ENCODE assay signal across 18 cellular contexts in genomic region chr5:8683528-8683927, GRCh38.
DNase-seq lines count a peak whose midpoint lies in the region; ATAC-seq lines count a peak whose summit lies in the region.
"Had no signal": no experiment of that assay in that cellular context is flagged by ENCODE, and none has a peak within 500 bp of the region (broad histone marks: within the 10 kb centered on the region; RNA-seq: fewer than 3 reads in every experiment).

No MANE protein-coding gene starts in this region.

- intact Hi-C loops in right cardiac atrium (cut with DNase I), result no loop called here

- H3K4me1 ChIP-seq in right cardiac atrium (ENCODE audit: control insufficient read depth, insufficient read depth, low read length), result no peaks in the 10 kb centered on the region
- H3K4me1 ChIP-seq: esophagus squamous epithelium had no signal

- no peak for ATAC-seq in right cardiac atrium
- ATAC-seq: GM23338, left ventricle myocardium superior, SK-N-SH treated with all-trans-retinoic acid at 6 μM for 48 hours had no signal

- H3K4me3 ChIP-seq in right cardiac atrium (ENCODE audit: low read length), result no peak overlapping the region
- H3K4me3 ChIP-seq: esophagus squamous epithelium, GM23338 had no signal

- no peaks in the 10 kb centered on the region for H3K9me3 ChIP-seq in right cardiac atrium (ENCODE audit: control insufficient read depth, low read length)
- H3K9me3 ChIP-seq: esophagus squamous epithelium, neutrophil had no signal

- no peaks in the 10 kb centered on the region for H3K27me3 ChIP-seq in right cardiac atrium (ENCODE audit: control insufficient read depth, insufficient read depth)
- H3K27me3 ChIP-seq: esophagus squamous epithelium, neutrophil had no signal

- peak; percentile 93 for DNase-seq in DMS 273 (lab: John Stamatoyannopoulos, UW; ENCODE audit: unreplicated experiment)
- peak; percentile 82 for DNase-seq in NCI-H1105 treated with DMSO at 0.1 percent for 48 hours (lab: John Stamatoyannopoulos, UW)
- peak; percentile 62 for DNase-seq in NCI-H345 (lab: John Stamatoyannopoulos, UW)
- peak; percentile 15 for DNase-seq in amniotic epithelial cell (ENCODE audit: low read depth)
- DNase-seq in right cardiac atrium, result no peak
- DNase-seq in NCI-H446 treated with DMSO at 0.1 percent for 48 hours (lab: John Stamatoyannopoulos, UW), result no peak
- no peak for DNase-seq in activated CD8-positive, alpha-beta memory T cell treated with anti-CD3 and anti-CD28 coated beads for 24 hours
- DNase-seq in AML-193 (lab: John Stamatoyannopoulos, UW), result no peak
- DNase-seq: ACHN; activated CD4-positive, CD25-positive, alpha-beta regulatory T cell treated with anti-CD3 and anti-CD28 coated beads, Interleukin-2, amount 50 U/mL, for 72 hours; CD4-positive, alpha-beta T cell; effector memory CD4-positive, alpha-beta T cell; esophagus squamous epithelium; KBM-7; left ventricle myocardium superior had no signal

- H3K27ac ChIP-seq in right cardiac atrium (ENCODE audit: low read length), result no peak overlapping the region
- H3K27ac ChIP-seq: esophagus squamous epithelium, neutrophil had no signal

- 72% methylated on average over 2 of the region's 2 CpGs for WGBS in right cardiac atrium

Comparison
In these comparisons a context has a peak if more than half of its experiments do, and no peak if none do; other contexts are left out.
1. DNase-seq: peak in DMS 273 (single experiment), NCI-H1105 treated with DMSO at 0.1 percent for 48 hours (single experiment), NCI-H345 (single experiment) and amniotic epithelial cell (single experiment); none in right cardiac atrium (0 of 3), NCI-H446 treated with DMSO at 0.1 percent for 48 hours (single experiment), activated CD8-positive, alpha-beta memory T cell treated with anti-CD3 and anti-CD28 coated beads for 24 hours (single experiment) and AML-193 (0 of 2).